In the genomic region with DNA sequence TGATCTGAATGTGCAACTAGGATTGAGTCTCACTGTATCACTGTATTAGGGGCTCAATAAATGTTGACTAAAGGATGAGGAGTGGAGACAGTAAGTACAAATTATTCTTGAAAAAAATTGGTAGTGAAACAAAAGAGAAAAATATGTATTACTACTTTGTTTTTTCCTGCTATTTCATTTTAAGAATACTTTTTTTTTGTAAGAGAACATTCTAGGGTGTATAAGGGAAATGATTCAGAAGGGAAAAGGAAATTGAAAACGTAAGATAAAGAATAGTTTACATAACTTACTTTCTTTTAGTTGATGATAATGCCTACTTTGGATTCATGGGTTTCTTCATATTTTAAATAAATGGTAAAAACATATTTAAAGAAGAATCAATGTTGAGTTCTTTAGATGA, we compare ENCODE assay signal across 11 cellular contexts. TPM values are rescaled to one million over a fixed set of nuclear protein-coding genes. Genes with fewer than 3 reads are reported as not detected.
DNase-seq lines count a peak whose midpoint lies in the region; ATAC-seq, FAIRE-seq and TF ChIP-seq lines count a peak whose summit lies in the region.
"Had no signal": no experiment of that assay in that cellular context is flagged by ENCODE, and none has a peak within 500 bp of the region (broad histone marks: within the 10 kb centered on the region; RNA-seq: fewer than 3 reads in every experiment).

No MANE protein-coding gene starts in this region.

- intact Hi-C loops in CD14-positive monocyte (cut with micrococcal nuclease): no loop called here

- TF ChIP-seq CTCF in CD14-positive monocyte (IDR thresholded peaks at IDR 0.05) (no peak), astrocyte (IDR thresholded peaks at IDR 0.05; ENCODE audit: insufficient read depth, low read depth, low read length) (no peak)

- peak overlapping the region; percentile 24 for H3K4me2 ChIP-seq in astrocyte (ENCODE audit: low read length)

- DNase-seq in CD14-positive monocyte (ENCODE audit: low spot score) (no peak), astrocyte (ENCODE audit: low read depth) (no peak), naive B cell (no peak), SIG-M5 treated with dmso at 0.1 percent for 504 hours (lab: John Stamatoyannopoulos, UW; ENCODE audit: unreplicated experiment) (no peak), GM03348 (ENCODE audit: low spot score) (no peak)
- DNase-seq: activated CD8-positive, alpha-beta memory T cell treated with anti-CD3 and anti-CD28 coated beads, Interleukin-2, amount 10 ng/mL, durations not matched to agents 7 days and 5 days; aorta; NCI-H2029 had no signal

- H3K4me3 Mint-ChIP-seq in CD14-positive monocyte (peak overlapping the region in 1 of 2 donors; percentile 74), astrocyte (ENCODE audit: unreplicated experiment) (no peak overlapping the region), naive B cell (peak overlapping the region in 2 of 8 donors; percentile 5 to 16)
- H3K4me3 Mint-ChIP-seq: activated CD8-positive, alpha-beta memory T cell treated with anti-CD3 and anti-CD28 coated beads, Interleukin-2, amount 10 ng/mL, durations not matched to agents 7 days and 5 days had no signal

- H3K27me3 Mint-ChIP-seq in CD14-positive monocyte (ENCODE audit: low read depth in 3 of 3): no peaks in the 10 kb centered on the region
- no peaks in the 10 kb centered on the region for H3K27me3 Mint-ChIP-seq in astrocyte (ENCODE audit: low read depth, unreplicated experiment)
- no peaks in the 10 kb centered on the region for H3K27me3 Mint-ChIP-seq in naive B cell
- H3K27me3 Mint-ChIP-seq: activated CD8-positive, alpha-beta memory T cell treated with anti-CD3 and anti-CD28 coated beads, Interleukin-2, amount 10 ng/mL, durations not matched to agents 7 days and 5 days had no signal

- H3K27ac Mint-ChIP-seq in CD14-positive monocyte (peak overlapping the region in 4 of 7 donors; percentile 55 to 79 (median 72)), astrocyte (ENCODE audit: unreplicated experiment) (no peak overlapping the region), naive B cell (peak overlapping the region; percentile 10 to 67 (median 39))
- H3K27ac Mint-ChIP-seq: activated CD8-positive, alpha-beta memory T cell treated with anti-CD3 and anti-CD28 coated beads, Interleukin-2, amount 10 ng/mL, durations not matched to agents 7 days and 5 days had no signal

- H3K27me3 ChIP-seq in ACC112 (ENCODE audit: insufficient read depth, low read length) (no peaks in the 10 kb centered on the region), astrocyte (ENCODE audit: insufficient read depth, low read length) (no peaks in the 10 kb centered on the region)
- H3K27me3 ChIP-seq: gastroesophageal sphincter had no signal

- H3K9ac ChIP-seq in astrocyte (ENCODE audit: low read length): no peak overlapping the region

- FAIRE-seq in astrocyte (lab: Jason Lieb, UNC): no peak

- H3K27ac ChIP-seq in ACC112 (ENCODE audit: low read depth, low read length) (peak overlapping the region; percentile 72), astrocyte (ENCODE audit: low read depth, low read length) (no peak overlapping the region)

- peaks cover 98% of the 10 kb centered on the region for H4K20me1 ChIP-seq in astrocyte (ENCODE audit: insufficient read depth, low read length)

- peaks cover 98% of the 10 kb centered on the region for H3K79me2 ChIP-seq in ACC112 (ENCODE audit: control insufficient read depth, insufficient read depth, low read length, unreplicated experiment)
- peaks cover 99% of the 10 kb centered on the region for H3K79me2 ChIP-seq in astrocyte (ENCODE audit: insufficient read depth, low read length)

- H3K36me3 ChIP-seq in ACC112 (ENCODE audit: insufficient read depth, low read length) (peaks cover 9% of the 10 kb centered on the region), astrocyte (ENCODE audit: insufficient read depth, low read length) (no peaks in the 10 kb centered on the region)
- H3K36me3 ChIP-seq: gastroesophageal sphincter had no signal

- no peaks in the 10 kb centered on the region for H3K9me3 ChIP-seq in astrocyte (ENCODE audit: insufficient read depth, low read depth, low read length)
- H3K9me3 ChIP-seq: gastroesophageal sphincter had no signal

- ATAC-seq in naive B cell (ENCODE audit: low read depth in 2 of 2): no peak
- no peak for ATAC-seq in HG03039 (IDR thresholded peaks at IDR 0.05; ENCODE audit: unreplicated experiment)
- ATAC-seq: activated CD8-positive, alpha-beta memory T cell treated with anti-CD3 and anti-CD28 coated beads, Interleukin-2, amount 10 ng/mL, durations not matched to agents 7 days and 5 days; gastroesophageal sphincter had no signal

- peak overlapping the region; percentile 8 for H3K4me3 ChIP-seq in ACC112 (ENCODE audit: low read depth, low read length)
- H3K4me3 ChIP-seq in astrocyte (ENCODE audit: insufficient read depth, low read depth, low read length): no peak overlapping the region
- H3K4me3 ChIP-seq: gastroesophageal sphincter had no signal

- H3K36me3 Mint-ChIP-seq in CD14-positive monocyte: peaks cover 6 to 28% of the 10 kb centered on the region in 2 donors
- H3K36me3 Mint-ChIP-seq in astrocyte (ENCODE audit: low read depth, unreplicated experiment): peaks cover 3% of the 10 kb centered on the region
- H3K36me3 Mint-ChIP-seq in naive B cell: peaks cover 0 to 14% of the 10 kb centered on the region in 2 donors

- H3K4me1 Mint-ChIP-seq in CD14-positive monocyte (peaks cover 44% of the 10 kb centered on the region), astrocyte (ENCODE audit: low read depth, unreplicated experiment) (peaks cover 37% of the 10 kb centered on the region), naive B cell (peaks cover 44 to 65% (median 64%) of the 10 kb centered on the region in 3 donors)

- H2AFZ ChIP-seq in ACC112 (ENCODE audit: low read length, unreplicated experiment) (no peak overlapping the region), astrocyte (ENCODE audit: low read depth, low read length) (no peak overlapping the region)

- H3K4me1 ChIP-seq in ACC112 (ENCODE audit: control insufficient read depth, insufficient read depth, low read length, unreplicated experiment) (peaks cover 48% of the 10 kb centered on the region), astrocyte (ENCODE audit: insufficient read depth, low read length) (no peaks in the 10 kb centered on the region)

- H3K9me3 Mint-ChIP-seq in CD14-positive monocyte (no peaks in the 10 kb centered on the region), astrocyte (ENCODE audit: unreplicated experiment) (no peaks in the 10 kb centered on the region), naive B cell (no peaks in the 10 kb centered on the region)

RNA-seq across cellular contexts. Expression of a gene that starts 9.6 kb away (rescaled TPM):
- 100 to 1,000 TPM; 672 to 807 TPM for polyA plus RNA-seq in CD14-positive monocyte
- 228 and 261 TPM in 2 replicates for total RNA-seq in astrocyte
- 100 to 1,000 TPM; 208 to 366 (median 227) TPM for polyA plus RNA-seq in naive B cell (ENCODE audit: low read depth in 6 of 6)
